In genomic region chr4:2338754-2339457, GRCh38 we compare ENCODE assay signal across 1 cellular context.
TF ChIP-seq lines count a peak whose summit lies in the region.

No MANE protein-coding gene starts in this region.

TF ChIP-seq in H1, 55 proteins besides CTCF, POLR2A, EP300 and RAD21:
- TF ChIP-seq PHF8 (conservative IDR thresholded peaks at IDR 0.05; ENCODE audit: low read depth, low read length) = no peak
- TF ChIP-seq SP1 (IDR thresholded peaks at IDR 0.05; ENCODE audit: low read depth, low read length) = 0 out of 2 replicates have a peak, but pooled peaks have one; percentile 8
TF ChIP-seq in H1: peak in this region for 1.
